ENCODE assay signal across 1 cellular context in the genomic region with DNA sequence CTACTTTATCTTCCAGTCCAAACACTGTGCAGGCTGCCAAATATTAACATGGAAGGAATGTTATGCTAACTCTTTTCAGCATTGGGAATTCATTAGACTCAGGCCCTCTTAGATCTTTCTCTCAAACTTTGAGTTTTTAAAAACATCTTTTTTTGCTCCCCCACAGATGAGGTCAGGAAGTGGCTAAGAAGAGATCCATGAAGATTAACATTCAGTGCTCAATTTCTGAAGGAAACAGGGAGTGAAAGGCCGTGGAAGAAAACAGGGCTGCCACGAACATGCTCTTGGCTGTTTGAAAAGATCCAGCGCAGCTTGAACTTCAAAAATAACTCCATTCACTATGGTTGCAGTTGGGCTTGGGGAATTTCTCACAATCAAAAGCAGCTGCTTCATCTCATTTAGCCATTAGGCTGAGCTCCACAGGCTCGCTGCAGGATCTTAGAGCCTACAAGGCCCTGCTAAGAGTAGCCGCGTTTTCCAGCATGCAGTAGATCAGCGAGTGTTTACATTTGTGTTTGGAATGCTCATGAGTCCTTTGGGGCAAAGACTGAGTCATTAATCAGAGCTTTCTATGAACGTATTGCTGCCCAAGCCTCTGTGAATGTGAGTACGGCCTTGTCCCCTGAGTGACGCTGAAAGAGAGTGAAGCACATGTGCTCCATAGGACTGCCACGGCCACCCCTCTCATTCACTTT.
TF ChIP-seq lines count a peak whose summit lies in the region.

No MANE protein-coding gene starts in this region.

TF ChIP-seq in HepG2, 621 proteins besides CTCF, POLR2A, EP300 and RAD21 (continued from another document and continues in another):
- TF ChIP-seq CHD4 (IDR thresholded peaks at IDR 0.05; ENCODE audit: borderline replicate concordance, low read length) (no peak), ZFP90 (CRISPR knock-in tag; IDR thresholded peaks at IDR 0.05; ENCODE audit: borderline replicate concordance) (0 out of 2 replicates have a peak, but pooled peaks have one; percentile 34), CBX1 (IDR thresholded peaks at IDR 0.05; ENCODE audit: low read depth) (peak; percentile 25), HMG20A (CRISPR knock-in tag; IDR thresholded peaks at IDR 0.05; ENCODE audit: borderline replicate concordance) (peak; percentile 74), ZNF224 (CRISPR knock-in tag; IDR thresholded peaks at IDR 0.05) (peak; percentile 61; the same call in 1 of the 2 replicates), ZNF615 (CRISPR knock-in tag; IDR thresholded peaks at IDR 0.05; ENCODE audit: borderline replicate concordance) (no peak), CREB1 (IDR thresholded peaks at IDR 0.05) (no peak), CREB1 (CRISPR knock-in tag; IDR thresholded peaks at IDR 0.05) (peak; percentile 69), ZNF274 (CRISPR knock-in tag; IDR thresholded peaks at IDR 0.05) (peak; percentile 21; the same call in 1 of the 2 replicates), TEAD3 (CRISPR knock-in tag; optimal IDR thresholded peaks at IDR 0.05; ENCODE audit: borderline replicate concordance) (peak; percentile 93), LCORL (IDR thresholded peaks at IDR 0.05) (no peak), LCORL (CRISPR knock-in tag; IDR thresholded peaks at IDR 0.05) (peak; percentile 69), ZZZ3 (CRISPR knock-in tag; IDR thresholded peaks at IDR 0.05; ENCODE audit: borderline replicate concordance) (no peak), ZNF558 (CRISPR knock-in tag; IDR thresholded peaks at IDR 0.05; ENCODE audit: borderline replicate concordance) (no peak), RNF2 (conservative IDR thresholded peaks at IDR 0.05; ENCODE audit: low read depth) (peak; percentile 58; the same call in 1 of the 2 replicates), TGIF2 (CRISPR knock-in tag; IDR thresholded peaks at IDR 0.05) (0 out of 2 replicates have a peak, but pooled peaks have one; percentile 44), ZNF350 (CRISPR knock-in tag; IDR thresholded peaks at IDR 0.05; ENCODE audit: borderline replicate concordance, low read depth) (peak; percentile 54; the same call in 1 of the 2 replicates), ZNF713 (CRISPR knock-in tag; IDR thresholded peaks at IDR 0.05) (no peak), FOXK1 (CRISPR knock-in tag; IDR thresholded peaks at IDR 0.05; ENCODE audit: borderline replicate concordance, low read depth) (peak; percentile 78; the same call in 1 of the 2 replicates), ZNF264 (CRISPR knock-in tag; IDR thresholded peaks at IDR 0.05) (peak; percentile 73; the same call in 1 of the 2 replicates), SP5 (CRISPR knock-in tag; IDR thresholded peaks at IDR 0.05; ENCODE audit: borderline replicate concordance, low read depth) (peak; percentile 39; the same call in 1 of the 2 replicates), HDAC2 (CRISPR knock-in tag; IDR thresholded peaks at IDR 0.05) (peak; percentile 67; the same call in 1 of the 2 replicates), ZBTB38 (CRISPR knock-in tag; IDR thresholded peaks at IDR 0.05) (0 out of 2 replicates have a peak, but pooled peaks have one; percentile 53), FOXO1 (CRISPR knock-in tag; IDR thresholded peaks at IDR 0.05) (peak; percentile 73), TBL1XR1 (IDR thresholded peaks at IDR 0.05; ENCODE audit: borderline replicate concordance, low read length, partially characterized antibody) (peak; percentile 91), JUN (CRISPR knock-in tag; IDR thresholded peaks at IDR 0.05) (0 out of 2 replicates have a peak, but pooled peaks have one; percentile 38), YEATS4 (CRISPR knock-in tag; IDR thresholded peaks at IDR 0.05; ENCODE audit: borderline replicate concordance) (peak; percentile 63), ATF7-NPFF (CRISPR knock-in tag; IDR thresholded peaks at IDR 0.05; ENCODE audit: low read depth) (peak; percentile 50; the same call in 1 of the 2 replicates)
- TF ChIP-seq, protein P1, sequence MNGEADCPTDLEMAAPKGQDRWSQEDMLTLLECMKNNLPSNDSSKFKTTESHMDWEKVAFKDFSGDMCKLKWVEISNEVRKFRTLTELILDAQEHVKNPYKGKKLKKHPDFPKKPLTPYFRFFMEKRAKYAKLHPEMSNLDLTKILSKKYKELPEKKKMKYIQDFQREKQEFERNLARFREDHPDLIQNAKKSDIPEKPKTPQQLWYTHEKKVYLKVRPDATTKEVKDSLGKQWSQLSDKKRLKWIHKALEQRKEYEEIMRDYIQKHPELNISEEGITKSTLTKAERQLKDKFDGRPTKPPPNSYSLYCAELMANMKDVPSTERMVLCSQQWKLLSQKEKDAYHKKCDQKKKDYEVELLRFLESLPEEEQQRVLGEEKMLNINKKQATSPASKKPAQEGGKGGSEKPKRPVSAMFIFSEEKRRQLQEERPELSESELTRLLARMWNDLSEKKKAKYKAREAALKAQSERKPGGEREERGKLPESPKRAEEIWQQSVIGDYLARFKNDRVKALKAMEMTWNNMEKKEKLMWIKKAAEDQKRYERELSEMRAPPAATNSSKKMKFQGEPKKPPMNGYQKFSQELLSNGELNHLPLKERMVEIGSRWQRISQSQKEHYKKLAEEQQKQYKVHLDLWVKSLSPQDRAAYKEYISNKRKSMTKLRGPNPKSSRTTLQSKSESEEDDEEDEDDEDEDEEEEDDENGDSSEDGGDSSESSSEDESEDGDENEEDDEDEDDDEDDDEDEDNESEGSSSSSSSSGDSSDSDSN (CRISPR knock-in tag; IDR thresholded peaks at IDR 0.05): peak; percentile 43
- TF ChIP-seq, protein P2, sequence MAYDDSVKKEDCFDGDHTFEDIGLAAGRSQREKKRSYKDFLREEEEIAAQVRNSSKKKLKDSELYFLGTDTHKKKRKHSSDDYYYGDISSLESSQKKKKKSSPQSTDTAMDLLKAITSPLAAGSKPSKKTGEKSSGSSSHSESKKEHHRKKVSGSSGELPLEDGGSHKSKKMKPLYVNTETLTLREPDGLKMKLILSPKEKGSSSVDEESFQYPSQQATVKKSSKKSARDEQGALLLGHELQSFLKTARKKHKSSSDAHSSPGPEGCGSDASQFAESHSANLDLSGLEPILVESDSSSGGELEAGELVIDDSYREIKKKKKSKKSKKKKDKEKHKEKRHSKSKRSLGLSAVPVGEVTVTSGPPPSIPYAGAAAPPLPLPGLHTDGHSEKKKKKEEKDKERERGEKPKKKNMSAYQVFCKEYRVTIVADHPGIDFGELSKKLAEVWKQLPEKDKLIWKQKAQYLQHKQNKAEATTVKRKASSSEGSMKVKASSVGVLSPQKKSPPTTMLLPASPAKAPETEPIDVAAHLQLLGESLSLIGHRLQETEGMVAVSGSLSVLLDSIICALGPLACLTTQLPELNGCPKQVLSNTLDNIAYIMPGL (CRISPR knock-in tag; IDR thresholded peaks at IDR 0.05; ENCODE audit: borderline replicate concordance in 1 of 2, low read depth in 1 of 2): peak in 1 of 2 experiments; percentile 48; a peak in 1 of 4 replicates
- TF ChIP-seq, protein P3, sequence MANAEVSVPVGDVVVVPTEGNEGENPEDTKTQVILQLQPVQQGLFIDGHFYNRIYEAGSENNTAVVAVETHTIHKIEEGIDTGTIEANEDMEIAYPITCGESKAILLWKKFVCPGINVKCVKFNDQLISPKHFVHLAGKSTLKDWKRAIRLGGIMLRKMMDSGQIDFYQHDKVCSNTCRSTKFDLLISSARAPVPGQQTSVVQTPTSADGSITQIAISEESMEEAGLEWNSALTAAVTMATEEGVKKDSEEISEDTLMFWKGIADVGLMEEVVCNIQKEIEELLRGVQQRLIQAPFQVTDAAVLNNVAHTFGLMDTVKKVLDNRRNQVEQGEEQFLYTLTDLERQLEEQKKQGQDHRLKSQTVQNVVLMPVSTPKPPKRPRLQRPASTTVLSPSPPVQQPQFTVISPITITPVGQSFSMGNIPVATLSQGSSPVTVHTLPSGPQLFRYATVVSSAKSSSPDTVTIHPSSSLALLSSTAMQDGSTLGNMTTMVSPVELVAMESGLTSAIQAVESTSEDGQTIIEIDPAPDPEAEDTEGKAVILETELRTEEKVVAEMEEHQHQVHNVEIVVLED (CRISPR knock-in tag; IDR thresholded peaks at IDR 0.05; ENCODE audit: borderline replicate concordance): peak; percentile 51; the same call in 1 of the 2 replicates
- TF ChIP-seq, protein P4, sequence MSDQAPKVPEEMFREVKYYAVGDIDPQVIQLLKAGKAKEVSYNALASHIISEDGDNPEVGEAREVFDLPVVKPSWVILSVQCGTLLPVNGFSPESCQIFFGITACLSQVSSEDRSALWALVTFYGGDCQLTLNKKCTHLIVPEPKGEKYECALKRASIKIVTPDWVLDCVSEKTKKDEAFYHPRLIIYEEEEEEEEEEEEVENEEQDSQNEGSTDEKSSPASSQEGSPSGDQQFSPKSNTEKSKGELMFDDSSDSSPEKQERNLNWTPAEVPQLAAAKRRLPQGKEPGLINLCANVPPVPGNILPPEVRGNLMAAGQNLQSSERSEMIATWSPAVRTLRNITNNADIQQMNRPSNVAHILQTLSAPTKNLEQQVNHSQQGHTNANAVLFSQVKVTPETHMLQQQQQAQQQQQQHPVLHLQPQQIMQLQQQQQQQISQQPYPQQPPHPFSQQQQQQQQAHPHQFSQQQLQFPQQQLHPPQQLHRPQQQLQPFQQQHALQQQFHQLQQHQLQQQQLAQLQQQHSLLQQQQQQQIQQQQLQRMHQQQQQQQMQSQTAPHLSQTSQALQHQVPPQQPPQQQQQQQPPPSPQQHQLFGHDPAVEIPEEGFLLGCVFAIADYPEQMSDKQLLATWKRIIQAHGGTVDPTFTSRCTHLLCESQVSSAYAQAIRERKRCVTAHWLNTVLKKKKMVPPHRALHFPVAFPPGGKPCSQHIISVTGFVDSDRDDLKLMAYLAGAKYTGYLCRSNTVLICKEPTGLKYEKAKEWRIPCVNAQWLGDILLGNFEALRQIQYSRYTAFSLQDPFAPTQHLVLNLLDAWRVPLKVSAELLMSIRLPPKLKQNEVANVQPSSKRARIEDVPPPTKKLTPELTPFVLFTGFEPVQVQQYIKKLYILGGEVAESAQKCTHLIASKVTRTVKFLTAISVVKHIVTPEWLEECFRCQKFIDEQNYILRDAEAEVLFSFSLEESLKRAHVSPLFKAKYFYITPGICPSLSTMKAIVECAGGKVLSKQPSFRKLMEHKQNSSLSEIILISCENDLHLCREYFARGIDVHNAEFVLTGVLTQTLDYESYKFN (CRISPR knock-in tag; conservative IDR thresholded peaks at IDR 0.05): peak; percentile 80
- TF ChIP-seq, protein P5, sequence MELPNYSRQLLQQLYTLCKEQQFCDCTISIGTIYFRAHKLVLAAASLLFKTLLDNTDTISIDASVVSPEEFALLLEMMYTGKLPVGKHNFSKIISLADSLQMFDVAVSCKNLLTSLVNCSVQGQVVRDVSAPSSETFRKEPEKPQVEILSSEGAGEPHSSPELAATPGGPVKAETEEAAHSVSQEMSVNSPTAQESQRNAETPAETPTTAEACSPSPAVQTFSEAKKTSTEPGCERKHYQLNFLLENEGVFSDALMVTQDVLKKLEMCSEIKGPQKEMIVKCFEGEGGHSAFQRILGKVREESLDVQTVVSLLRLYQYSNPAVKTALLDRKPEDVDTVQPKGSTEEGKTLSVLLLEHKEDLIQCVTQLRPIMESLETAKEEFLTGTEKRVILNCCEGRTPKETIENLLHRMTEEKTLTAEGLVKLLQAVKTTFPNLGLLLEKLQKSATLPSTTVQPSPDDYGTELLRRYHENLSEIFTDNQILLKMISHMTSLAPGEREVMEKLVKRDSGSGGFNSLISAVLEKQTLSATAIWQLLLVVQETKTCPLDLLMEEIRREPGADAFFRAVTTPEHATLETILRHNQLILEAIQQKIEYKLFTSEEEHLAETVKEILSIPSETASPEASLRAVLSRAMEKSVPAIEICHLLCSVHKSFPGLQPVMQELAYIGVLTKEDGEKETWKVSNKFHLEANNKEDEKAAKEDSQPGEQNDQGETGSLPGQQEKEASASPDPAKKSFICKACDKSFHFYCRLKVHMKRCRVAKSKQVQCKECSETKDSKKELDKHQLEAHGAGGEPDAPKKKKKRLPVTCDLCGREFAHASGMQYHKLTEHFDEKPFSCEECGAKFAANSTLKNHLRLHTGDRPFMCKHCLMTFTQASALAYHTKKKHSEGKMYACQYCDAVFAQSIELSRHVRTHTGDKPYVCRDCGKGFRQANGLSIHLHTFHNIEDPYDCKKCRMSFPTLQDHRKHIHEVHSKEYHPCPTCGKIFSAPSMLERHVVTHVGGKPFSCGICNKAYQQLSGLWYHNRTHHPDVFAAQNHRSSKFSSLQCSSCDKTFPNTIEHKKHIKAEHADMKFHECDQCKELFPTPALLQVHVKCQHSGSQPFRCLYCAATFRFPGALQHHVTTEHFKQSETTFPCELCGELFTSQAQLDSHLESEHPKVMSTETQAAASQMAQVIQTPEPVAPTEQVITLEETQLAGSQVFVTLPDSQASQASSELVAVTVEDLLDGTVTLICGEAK (IDR thresholded peaks at IDR 0.05): no peak
- TF ChIP-seq, protein P5 (CRISPR knock-in tag; IDR thresholded peaks at IDR 0.05): peak; percentile 56; the same call in 1 of the 2 replicates
